ENCODE assay signal across 25 cellular contexts in the genomic region with DNA sequence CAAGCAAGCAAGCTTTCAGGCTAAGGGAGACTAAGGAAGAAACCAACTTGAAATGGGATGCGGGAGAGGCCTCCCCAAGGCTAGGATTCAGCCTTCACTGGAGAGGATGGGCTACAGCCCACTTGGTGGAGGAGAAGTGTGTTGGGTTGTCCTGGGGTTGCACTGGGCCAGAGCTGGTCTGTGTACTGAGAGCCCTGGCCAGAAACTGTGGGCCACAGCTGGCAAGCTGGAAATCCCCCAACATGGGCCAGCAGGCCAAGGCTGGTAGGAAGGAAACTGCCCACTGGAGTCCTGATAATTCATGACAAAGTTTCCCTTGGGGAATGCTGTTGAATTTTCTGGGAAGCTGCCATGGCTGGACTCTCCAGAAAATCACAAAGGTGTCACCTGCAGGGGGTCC.
"Had no signal": no experiment of that assay in that cellular context is flagged by ENCODE, and none has a peak within 500 bp of the region (broad histone marks: within the 10 kb centered on the region; RNA-seq: fewer than 3 reads in every experiment).

No MANE protein-coding gene starts in this region.

- H3K9me3 Mint-ChIP-seq: dendritic cell treated with granulocyte-macrophage colony-stimulating factor and Interleukin-4, amounts not matched to agents 40 ng/mL and 50 ng/mL, for 4 days; naive thymus-derived CD8-positive, alpha-beta T cell; stimulated activated effector memory CD8-positive, alpha-beta T cell treated with anti-CD3 and anti-CD28 coated beads, Interleukin-12 subunit alpha, Interleukin-12 subunit beta, amount 100 ng/mL, for 72 hours; type B pancreatic cell had no signal

- H3K27me3 ChIP-seq: colonic mucosa, esophagus muscularis mucosa, left lung, neutrophil, stomach, thyroid gland had no signal

- H3K4me3 Mint-ChIP-seq: dendritic cell treated with granulocyte-macrophage colony-stimulating factor and Interleukin-4, amounts not matched to agents 40 ng/mL and 50 ng/mL, for 4 days; endodermal cell; naive thymus-derived CD8-positive, alpha-beta T cell; stimulated activated effector memory CD8-positive, alpha-beta T cell treated with anti-CD3 and anti-CD28 coated beads, Interleukin-12 subunit alpha, Interleukin-12 subunit beta, amount 100 ng/mL, for 72 hours; type B pancreatic cell had no signal

- H3K27ac ChIP-seq: colonic mucosa, heart right ventricle, left lung, neutrophil, parathyroid adenoma, thyroid gland had no signal

- H3K4me1 Mint-ChIP-seq: stimulated activated effector memory CD8-positive, alpha-beta T cell treated with anti-CD3 and anti-CD28 coated beads, Interleukin-12 subunit alpha, Interleukin-12 subunit beta, amount 100 ng/mL, for 72 hours had no signal

- H3K79me2 ChIP-seq: parathyroid adenoma had no signal

- H3K27me3 Mint-ChIP-seq: naive thymus-derived CD8-positive, alpha-beta T cell; progenitor cell of endocrine pancreas; type B pancreatic cell had no signal

- H3K4me1 ChIP-seq: colonic mucosa, heart right ventricle, left lung, parathyroid adenoma, stomach, thyroid gland had no signal

- H3K4me3 ChIP-seq: colonic mucosa, esophagus muscularis mucosa, heart right ventricle, left lung, stomach, thyroid gland had no signal

- H3K9me3 ChIP-seq: colonic mucosa, esophagus muscularis mucosa, heart right ventricle, left lung, neutrophil, stomach, thyroid gland had no signal

- H3K9ac ChIP-seq: parathyroid adenoma had no signal

- H3K36me3 Mint-ChIP-seq: stimulated activated effector memory CD8-positive, alpha-beta T cell treated with anti-CD3 and anti-CD28 coated beads, Interleukin-12 subunit alpha, Interleukin-12 subunit beta, amount 100 ng/mL, for 72 hours; type B pancreatic cell had no signal

- H3K27ac Mint-ChIP-seq: dendritic cell treated with granulocyte-macrophage colony-stimulating factor and Interleukin-4, amounts not matched to agents 40 ng/mL and 50 ng/mL, for 4 days; naive thymus-derived CD8-positive, alpha-beta T cell; progenitor cell of endocrine pancreas; stimulated activated effector memory CD8-positive, alpha-beta T cell treated with anti-CD3 and anti-CD28 coated beads, Interleukin-12 subunit alpha, Interleukin-12 subunit beta, amount 100 ng/mL, for 72 hours; type B pancreatic cell had no signal

- ATAC-seq: heart right ventricle; left cardiac atrium; left lung; naive thymus-derived CD8-positive, alpha-beta T cell; sciatic nerve; stimulated activated effector memory CD8-positive, alpha-beta T cell treated with anti-CD3 and anti-CD28 coated beads, Interleukin-12 subunit alpha, Interleukin-12 subunit beta, amount 100 ng/mL, for 72 hours had no signal

- DNase-seq: colonic mucosa; effector CD8-positive, alpha-beta T cell; endodermal cell; foreskin melanocyte; glutamatergic neuron; heart right ventricle; hippocampal formation; left cardiac atrium; left lung; mesenchymal stem cell; midbrain; naive thymus-derived CD8-positive, alpha-beta T cell; stimulated activated CD4-positive, alpha-beta T cell treated with anti-CD3 and anti-CD28 coated beads, Interleukin-2, amount 100 ng/mL, for 24 hours; stimulated activated CD4-positive, alpha-beta T cell treated with anti-CD3 and anti-CD28 coated beads, Interleukin-4, amount 100 ng/mL, for 24 hours; stimulated activated naive CD4-positive, alpha-beta T cell treated with Interleukin-2 at 50 U/mL for 16 hours; stomach; thyroid gland had no signal

- H3K36me3 ChIP-seq: colonic mucosa, esophagus muscularis mucosa, heart right ventricle, left lung, neutrophil, stomach, thyroid gland had no signal
